12 cellular contexts compared by ENCODE assay signal in the genomic region with DNA sequence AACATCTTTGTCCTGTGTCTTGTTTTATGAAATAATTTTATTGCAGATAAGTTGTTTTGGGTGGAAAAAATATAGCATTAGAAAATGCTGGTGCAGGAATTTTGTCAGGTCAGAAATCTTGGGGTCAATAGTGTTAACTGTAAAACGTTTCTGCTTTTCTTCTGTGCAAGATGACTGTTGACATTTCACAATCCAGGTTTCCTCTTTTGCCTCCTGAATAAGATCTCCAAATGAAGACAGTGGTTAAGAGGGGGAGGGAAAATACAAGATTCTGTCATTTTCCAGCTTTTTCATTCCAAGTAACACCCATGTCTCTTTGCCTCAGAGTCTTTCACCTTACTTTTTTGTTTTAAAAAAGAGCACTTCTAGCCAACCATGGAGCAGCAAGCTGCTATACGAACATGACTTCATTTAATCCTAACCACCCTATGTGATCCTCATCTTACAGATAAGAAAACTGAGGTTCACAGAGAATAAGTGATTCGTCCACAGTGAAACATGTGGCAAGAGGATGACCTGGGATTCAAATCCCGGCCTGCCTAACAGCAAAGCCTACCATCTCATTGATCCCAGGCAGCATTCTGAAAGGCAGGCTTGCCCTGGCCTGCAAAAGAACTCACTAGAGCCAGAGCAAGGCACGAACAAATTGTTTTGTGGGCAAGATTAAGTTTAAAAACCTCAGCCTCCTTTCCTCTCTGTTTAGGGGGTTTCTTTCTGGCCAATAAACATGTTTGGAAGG. TPM values are rescaled to one million over a fixed set of nuclear protein-coding genes. Genes with fewer than 3 reads are reported as not detected.
A peak's percentile ranks its signal among the peaks of the same experiment; 100 is the strongest.
DNase-seq lines count a peak whose midpoint lies in the region; ATAC-seq and TF ChIP-seq lines count a peak whose summit lies in the region.
"Had no signal": no experiment of that assay in that cellular context is flagged by ENCODE, and none has a peak within 500 bp of the region (broad histone marks: within the 10 kb centered on the region; RNA-seq: fewer than 3 reads in every experiment).

No MANE protein-coding gene starts in this region.

- no peak for ATAC-seq in activated T-cell treated with anti-CD3 and anti-CD28 coated beads, Interleukin-2, amount 50 U/mL, for 72 hours (replicated peaks in 1 of 2)
- peak; percentile 34 for ATAC-seq in left lung
- ATAC-seq in HG02884 (IDR thresholded peaks at IDR 0.05; ENCODE audit: unreplicated experiment) = no peak
- ATAC-seq in HG03442 (IDR thresholded peaks at IDR 0.05; ENCODE audit: unreplicated experiment) = no peak

- peak overlapping the region in 1 of 2 donors; percentile 54 for H3K4me3 ChIP-seq in left lung
- H3K4me3 ChIP-seq in subcutaneous abdominal adipose tissue (ENCODE audit: low read depth in 1 of 5, low read length in 5 of 5) = peak overlapping the region in 4 of 5 donors; percentile 6 to 64 (median 40)
- H3K4me3 ChIP-seq: lung had no signal

- H3K4me1 Mint-ChIP-seq in activated T-cell treated with anti-CD3 and anti-CD28 coated beads, Interleukin-2, amount 50 U/mL, for 72 hours (ENCODE audit: low read depth) = peaks cover 27% of the 10 kb centered on the region

- H3K27me3 Mint-ChIP-seq in activated T-cell treated with anti-CD3 and anti-CD28 coated beads, Interleukin-2, amount 50 U/mL, for 72 hours (ENCODE audit: low read depth) = peaks cover 57% of the 10 kb centered on the region

- H3K27ac ChIP-seq in left lung = peak overlapping the region; percentile 9 to 84
- H3K27ac ChIP-seq in subcutaneous abdominal adipose tissue (ENCODE audit: low read depth, low read length) = peak overlapping the region; percentile 79

- no peaks in the 10 kb centered on the region for H3K36me3 ChIP-seq in left lung
- no peaks in the 10 kb centered on the region for H3K36me3 ChIP-seq in subcutaneous abdominal adipose tissue (ENCODE audit: control insufficient read depth in 5 of 5, insufficient read depth in 5 of 5, low read length in 5 of 5)
- H3K36me3 ChIP-seq: tibial nerve had no signal

- H3K9me3 Mint-ChIP-seq in activated T-cell treated with anti-CD3 and anti-CD28 coated beads, Interleukin-2, amount 50 U/mL, for 72 hours = peaks cover 0 to 1% of the 10 kb centered on the region in 2 donors

- no peaks in the 10 kb centered on the region for H3K9me3 ChIP-seq in left lung
- H3K9me3 ChIP-seq in subcutaneous abdominal adipose tissue (ENCODE audit: control insufficient read depth in 5 of 5, low read length in 5 of 5) = no peaks in the 10 kb centered on the region
- H3K9me3 ChIP-seq: tibial nerve had no signal

- peak overlapping the region; percentile 11 to 27 for H3K4me3 Mint-ChIP-seq in activated T-cell treated with anti-CD3 and anti-CD28 coated beads, Interleukin-2, amount 50 U/mL, for 72 hours

- TF ChIP-seq CTCF in left lung (IDR thresholded peaks at IDR 0.05) (no peak), GM20000 (IDR thresholded peaks at IDR 0.05; ENCODE audit: extremely low read depth, missing control alignments) (no peak)

- DNase-seq in activated T-cell treated with anti-CD3 and anti-CD28 coated beads, Interleukin-2, amount 50 U/mL, for 72 hours = no peak
- DNase-seq in activated T-cell treated with anti-CD3 and anti-CD28 coated beads for 4 hours = no peak
- peak; percentile 81 for DNase-seq in SKM-1 (lab: John Stamatoyannopoulos, UW; ENCODE audit: unreplicated experiment)
- no peak for DNase-seq in left lung
- no peak for DNase-seq in GM20000 (ENCODE audit: low spot score)
- DNase-seq: activated gamma-delta T cell treated with Interleukin-2 at 50 U/mL for 16 hours, NCI-H526 treated with DMSO at 0.1 percent for 48 hours had no signal

- H3K27me3 ChIP-seq in left lung (no peaks in the 10 kb centered on the region), subcutaneous abdominal adipose tissue (ENCODE audit: control insufficient read depth in 5 of 5, insufficient read depth in 4 of 5, low read length in 5 of 5) (no peaks in the 10 kb centered on the region)
- H3K27me3 ChIP-seq: tibial nerve had no signal

- H3K4me1 ChIP-seq in left lung (peaks cover 0 to 63% of the 10 kb centered on the region in 2 donors), subcutaneous abdominal adipose tissue (ENCODE audit: control insufficient read depth in 5 of 5, insufficient read depth in 5 of 5, low read length in 5 of 5) (peaks cover 0 to 30% (median 22%) of the 10 kb centered on the region in 5 donors)
- H3K4me1 ChIP-seq: tibial nerve had no signal

- no peaks in the 10 kb centered on the region for H3K36me3 Mint-ChIP-seq in activated T-cell treated with anti-CD3 and anti-CD28 coated beads, Interleukin-2, amount 50 U/mL, for 72 hours (ENCODE audit: insufficient read depth in 2 of 2)

- intact Hi-C loops in left lung (cut with DNase I) = no loop called here

- H3K27ac Mint-ChIP-seq in activated T-cell treated with anti-CD3 and anti-CD28 coated beads, Interleukin-2, amount 50 U/mL, for 72 hours = peak overlapping the region; percentile 77

- peak overlapping the region in 3 of 5 donors; percentile 39 to 42 (median 40) for H3K9ac ChIP-seq in subcutaneous abdominal adipose tissue (ENCODE audit: low read length in 5 of 5)

RNA-seq across cellular contexts. Expression of a gene that starts 3.0 kb away (rescaled TPM):
- 1 to 10 TPM; 2.4 to 5.6 TPM for total RNA-seq in activated T-cell treated with anti-CD3 and anti-CD28 coated beads, Interleukin-2, amount 50 U/mL, for 72 hours
- 10 to 100 TPM; 20.2 to 67.3 TPM for total RNA-seq in left lung

RNA-seq across cellular contexts. Expression of a gene that starts 48.3 kb away (rescaled TPM):
- not detected for total RNA-seq in activated T-cell treated with anti-CD3 and anti-CD28 coated beads, Interleukin-2, amount 50 U/mL, for 72 hours
- 10 to 100 TPM; 16.9 to 20.1 TPM for total RNA-seq in left lung

Comparison
In these comparisons a context has a peak if more than half of its experiments do, and no peak if none do; other contexts are left out.
1. RNA of a gene that starts 48.3 kb away (total RNA-seq): 16.9 to 20.1 TPM in left lung; not detected in activated T-cell treated with anti-CD3 and anti-CD28 coated beads, Interleukin-2, amount 50 U/mL, for 72 hours; every median in the first group is over 10 times any median in the second.